Comparison of ENCODE assay signal across 8 cellular contexts in genomic region chr6:106520711-106521367, GRCh38.
DNase-seq lines count a peak whose midpoint lies in the region; ATAC-seq and TF ChIP-seq lines count a peak whose summit lies in the region.

No MANE protein-coding gene starts in this region.

- H3K4me3 Mint-ChIP-seq in T-helper 2 cell treated with Interferon-gamma antibody and Interleukin-4, amounts not matched to agents 5 μg/mL and 100 μg/mL, for 36 hours, result peak overlapping the region; percentile 91

- H3K27ac Mint-ChIP-seq in T-helper 2 cell treated with Interferon-gamma antibody and Interleukin-4, amounts not matched to agents 5 μg/mL and 100 μg/mL, for 36 hours, result peak overlapping the region; percentile 98

- H3K9ac ChIP-seq in mammary epithelial cell (ENCODE audit: insufficient read depth, low read length), result no peak overlapping the region

- peaks cover 34% of the 10 kb centered on the region for H3K4me1 ChIP-seq in mammary epithelial cell (ENCODE audit: insufficient read depth, low read length)

- dilution Hi-C loops in mammary epithelial cell (cut with HindIII; ENCODE audit: low sequenced_read_pairs), result no loop called here

- no peak overlapping the region for H3K4me2 ChIP-seq in mammary epithelial cell (ENCODE audit: insufficient read depth, low read depth, low read length)

- BruUV-seq in mammary epithelial cell (replicated peaks; lab: Mats Ljungman, UMichigan), result no TSS peak

- H3K36me3 Mint-ChIP-seq in T-helper 2 cell treated with Interferon-gamma antibody and Interleukin-4, amounts not matched to agents 5 μg/mL and 100 μg/mL, for 36 hours (ENCODE audit: low read depth), result peaks cover 25% of the 10 kb centered on the region

- CTCF ChIA-PET in mammary epithelial cell (lab: Charles Lee; ENCODE audit: low non-redundant PET), result no interaction called here

- peak; percentile 59 for ATAC-seq in GM19023 (IDR thresholded peaks at IDR 0.05; ENCODE audit: unreplicated experiment)
- ATAC-seq in HG03103 (IDR thresholded peaks at IDR 0.05; ENCODE audit: low read depth, unreplicated experiment), result peak; percentile 55

- peaks cover 61% of the 10 kb centered on the region for H3K4me1 Mint-ChIP-seq in T-helper 2 cell treated with Interferon-gamma antibody and Interleukin-4, amounts not matched to agents 5 μg/mL and 100 μg/mL, for 36 hours (ENCODE audit: low read depth)

- peaks cover 74% of the 10 kb centered on the region for H3K79me2 ChIP-seq in mammary epithelial cell (ENCODE audit: insufficient read depth, low read length)

- H2AFZ ChIP-seq in mammary epithelial cell (ENCODE audit: low read depth, low read length), result no peak overlapping the region

- no peaks in the 10 kb centered on the region for H3K27me3 ChIP-seq in mammary epithelial cell (ENCODE audit: insufficient read depth, low read length)

- intact Hi-C loops in mammary epithelial cell (cut with micrococcal nuclease), result no loop called here

- in situ Hi-C loops in mammary epithelial cell (cut with MboI; ENCODE audit: low sequenced_read_pairs in 2 of 2), result no loop called here

- no peaks in the 10 kb centered on the region for H4K20me1 ChIP-seq in mammary epithelial cell (ENCODE audit: insufficient read depth, low read length)

- no peaks in the 10 kb centered on the region for H3K9me3 Mint-ChIP-seq in T-helper 2 cell treated with Interferon-gamma antibody and Interleukin-4, amounts not matched to agents 5 μg/mL and 100 μg/mL, for 36 hours

- 98% methylated on average over 14 of the region's 14 CpGs for WGBS in mammary epithelial cell (ENCODE audit: low coverage, missing lambda C conversion rate)

- H3K4me3 ChIP-seq in mammary epithelial cell (replicated peaks in 1 of 3; ENCODE audit: insufficient read depth in 1 of 3, low read depth in 2 of 3, low read length in 3 of 3), result no peak overlapping the region

- no peaks in the 10 kb centered on the region for H3K9me3 ChIP-seq in mammary epithelial cell (replicated peaks; ENCODE audit: insufficient read depth, low read length)

- no peak for TF ChIP-seq CTCF in mammary epithelial cell (conservative IDR thresholded peaks at IDR 0.05 in 1 of 2, IDR thresholded peaks at IDR 0.05 in 1 of 2; ENCODE audit: extremely low read depth in 1 of 2, insufficient read depth in 1 of 2, low read depth in 1 of 2, low read length in 2 of 2)

- no peaks in the 10 kb centered on the region for H3K27me3 Mint-ChIP-seq in T-helper 2 cell treated with Interferon-gamma antibody and Interleukin-4, amounts not matched to agents 5 μg/mL and 100 μg/mL, for 36 hours (ENCODE audit: low read depth)

- peak overlapping the region; percentile 94 for H3K27ac ChIP-seq in mammary epithelial cell (ENCODE audit: insufficient read depth, low read depth, low read length)

- H3K36me3 ChIP-seq in mammary epithelial cell (ENCODE audit: insufficient read depth, low read length), result peaks cover 6% of the 10 kb centered on the region

- DNase-seq in T-helper 2 cell treated with Interferon-gamma antibody and Interleukin-4, amounts not matched to agents 5 μg/mL and 100 μg/mL, for 36 hours (ENCODE audit: low spot score), result peak; percentile 92
- no peak for DNase-seq in mammary epithelial cell
- peak; percentile 47 to 61 (median 52) for DNase-seq in stimulated activated CD4-positive, alpha-beta T cell treated with anti-CD3 and anti-CD28 coated beads, TNF-alpha, amount 100 ng/mL, for 1 hour (ENCODE audit: low read depth in 3 of 3, low spot score in 1 of 3)
- DNase-seq in LoVo (ENCODE audit: low spot score), result no peak
- DNase-seq in EL, result no peak
- no peak for DNase-seq in NCI-H1092 (lab: John Stamatoyannopoulos, UW)

Comparison
In these comparisons a context has a peak if more than half of its experiments do, and no peak if none do; other contexts are left out.
1. DNase-seq: peak in T-helper 2 cell treated with Interferon-gamma antibody and Interleukin-4, amounts not matched to agents 5 μg/mL and 100 μg/mL, for 36 hours (single experiment) and stimulated activated CD4-positive, alpha-beta T cell treated with anti-CD3 and anti-CD28 coated beads, TNF-alpha, amount 100 ng/mL, for 1 hour (3 of 3); none in mammary epithelial cell (single experiment), LoVo (single experiment), EL (single experiment) and NCI-H1092 (single experiment).